ENCODE assay signal across 29 cellular contexts in the genomic region with DNA sequence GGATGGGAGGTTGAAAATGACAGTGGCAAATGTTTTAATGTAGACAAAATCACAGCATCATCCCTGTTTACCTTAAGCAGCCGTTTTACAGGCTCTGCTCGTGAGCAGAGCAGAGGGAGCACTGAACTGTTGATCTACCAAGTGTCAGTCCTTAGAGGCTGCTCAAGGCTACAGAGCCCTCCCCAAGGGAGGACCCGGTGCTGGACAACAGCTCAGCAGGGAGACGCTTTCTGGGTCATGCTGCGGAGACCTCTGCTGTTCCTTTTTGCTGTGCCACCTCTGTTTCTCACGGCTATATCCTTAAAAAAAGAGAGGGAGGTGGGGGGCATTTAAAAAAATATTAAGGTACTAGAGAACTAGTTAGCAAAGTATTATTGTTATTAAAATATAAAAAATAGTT.
"Had no signal": no experiment of that assay in that cellular context is flagged by ENCODE, and none has a peak within 500 bp of the region (broad histone marks: within the 10 kb centered on the region; RNA-seq: fewer than 3 reads in every experiment).

No MANE protein-coding gene starts in this region.

- H3K27ac ChIP-seq: brain microvascular endothelial cell, coronary artery, dorsolateral prefrontal cortex, gastrocnemius medialis, heart left ventricle had no signal

- H3K36me3 ChIP-seq: brain microvascular endothelial cell, gastrocnemius medialis, heart left ventricle had no signal

- ATAC-seq: activated T-cell treated with anti-CD3 and anti-CD28 coated beads, Interleukin-2, amount 50 U/mL, for 72 hours; esophagus mucosa; gastrocnemius medialis; heart left ventricle; T-cell; T-helper 17 cell had no signal

- H3K9me3 ChIP-seq: gastrocnemius medialis had no signal

- FAIRE-seq: astrocyte, bronchial epithelial cell had no signal

- H3K4me3 ChIP-seq: coronary artery, dorsolateral prefrontal cortex, gastrocnemius medialis, heart left ventricle had no signal

- DNase-seq: activated CD4-positive, alpha-beta memory T cell treated with anti-CD3 and anti-CD28 coated beads, Interleukin-2, amount 10 ng/mL, durations not matched to agents 7 days and 5 days; activated CD4-positive, alpha-beta T cell treated with anti-CD3 and anti-CD28 coated beads for 1 hour; activated CD4-positive, alpha-beta T cell treated with anti-CD3 and anti-CD28 coated beads for 4 hours; activated CD4-positive, alpha-beta T cell treated with anti-CD3 and anti-CD28 coated beads, Interleukin-2, amount 10 ng/mL, durations not matched to agents 7 days and 5 days; activated CD4-positive, alpha-beta T cell treated with anti-CD3 and anti-CD28 coated beads, Interleukin-2, amount 50 U/mL, for 4 hours; activated CD8-positive, alpha-beta memory T cell treated with anti-CD3 and anti-CD28 coated beads, Interleukin-2, amount 50 U/mL, for 48 hours; activated gamma-delta T cell treated with Interleukin-2 at 50 U/mL for 16 hours; activated naive CD4-positive, alpha-beta T cell treated with anti-CD3 and anti-CD28 coated beads, Interleukin-2, amount 50 U/mL, for 16 hours; activated naive CD4-positive, alpha-beta T cell treated with Interleukin-2 at 50 U/mL for 16 hours; activated T-cell treated with anti-CD3 and anti-CD28 coated beads for 4 hours; activated T-cell treated with anti-CD3 and anti-CD28 coated beads, Interleukin-2, amount 50 U/mL, for 24 hours; activated T-cell treated with anti-CD3 and anti-CD28 coated beads, Interleukin-2, amount 50 U/mL, for 72 hours; amniotic stem cell; anterior cingulate cortex; brain microvascular endothelial cell; dorsolateral prefrontal cortex; effector memory CD4-positive, alpha-beta T cell; endodermal cell; foreskin fibroblast; gastrocnemius medialis; glutamatergic neuron; heart left ventricle; T-cell; T-helper 17 cell; T1000 had no signal

- H3K4me1 ChIP-seq: gastrocnemius medialis, heart left ventricle had no signal

- H3K27me3 ChIP-seq: brain microvascular endothelial cell, gastrocnemius medialis, heart left ventricle had no signal
